In genomic region chr5:157542282-157542966, GRCh38 we compare ENCODE assay signal across 16 cellular contexts. TPM values are rescaled to one million over a fixed set of nuclear protein-coding genes. Genes with fewer than 3 reads are reported as not detected.
A peak's percentile ranks its signal among the peaks of the same experiment; 100 is the strongest.
DNase-seq lines count a peak whose midpoint lies in the region; ATAC-seq and TF ChIP-seq lines count a peak whose summit lies in the region.
"Had no signal": no experiment of that assay in that cellular context is flagged by ENCODE, and none has a peak within 500 bp of the region (broad histone marks: within the 10 kb centered on the region; RNA-seq: fewer than 3 reads in every experiment).

No MANE protein-coding gene starts in this region.

- H3K27me3 ChIP-seq in Peyer's patch: no peaks in the 10 kb centered on the region
- H3K27me3 ChIP-seq in gastroesophageal sphincter: no peaks in the 10 kb centered on the region
- H3K27me3 ChIP-seq in spleen (replicated peaks in 1 of 7): no peaks in the 10 kb centered on the region
- no peaks in the 10 kb centered on the region for H3K27me3 ChIP-seq in MG63
- H3K27me3 ChIP-seq: breast epithelium, suprapubic skin had no signal

- 51 to 52% methylated on average over 4 to 7 of the region's 14 CpGs for WGBS in gastroesophageal sphincter (ENCODE audit: low coverage in 1 of 2), 2 donors
- WGBS in spleen, 5 donors: 88 to 96% (median 93%) methylated on average over 14 of the region's 14 CpGs

- no peaks in the 10 kb centered on the region for H3K9me3 Mint-ChIP-seq in T-helper 1 cell treated with Interleukin-12 subunit alpha and Interleukin-12 subunit beta and Interleukin-4 antibody, amounts not matched to agents 30 μg/mL and 1 μg/mL, for 36 hours

- TF ChIP-seq CTCF in Peyer's patch (IDR thresholded peaks at IDR 0.05) (no peak), gastroesophageal sphincter (IDR thresholded peaks at IDR 0.05) (no peak), spleen (IDR thresholded peaks at IDR 0.05 in 8 of 11, conservative IDR thresholded peaks at IDR 0.05 in 3 of 11) (no peak)

- H3K27ac Mint-ChIP-seq in T-helper 1 cell treated with Interleukin-12 subunit alpha and Interleukin-12 subunit beta and Interleukin-4 antibody, amounts not matched to agents 30 μg/mL and 1 μg/mL, for 36 hours: peak overlapping the region; percentile 93

- TF ChIP-seq POLR2A in Peyer's patch (IDR thresholded peaks at IDR 0.05): no peak
- TF ChIP-seq POLR2A in gastroesophageal sphincter (IDR thresholded peaks at IDR 0.05): no peak
- no peak for TF ChIP-seq POLR2A in spleen (IDR thresholded peaks at IDR 0.05)

- no peaks in the 10 kb centered on the region for H3K27me3 Mint-ChIP-seq in T-helper 1 cell treated with Interleukin-12 subunit alpha and Interleukin-12 subunit beta and Interleukin-4 antibody, amounts not matched to agents 30 μg/mL and 1 μg/mL, for 36 hours (ENCODE audit: low read depth)

- H3K4me1 Mint-ChIP-seq in T-helper 1 cell treated with Interleukin-12 subunit alpha and Interleukin-12 subunit beta and Interleukin-4 antibody, amounts not matched to agents 30 μg/mL and 1 μg/mL, for 36 hours (ENCODE audit: low read depth): peaks cover 86% of the 10 kb centered on the region

- no peaks in the 10 kb centered on the region for H3K36me3 ChIP-seq in Peyer's patch
- H3K36me3 ChIP-seq in gastroesophageal sphincter: peaks cover 0 to 4% of the 10 kb centered on the region in 2 donors
- H3K36me3 ChIP-seq in spleen: peaks cover 0 to 5% (median 2%) of the 10 kb centered on the region in 6 donors
- H3K36me3 ChIP-seq in MG63: peaks cover 4% of the 10 kb centered on the region
- H3K36me3 ChIP-seq: breast epithelium, suprapubic skin had no signal

- no peak for TF ChIP-seq EP300 in gastroesophageal sphincter (IDR thresholded peaks at IDR 0.05)

- intact Hi-C loops in spleen (cut with DNase I; ENCODE audit: low total_unique reads): no loop called here

- H3K4me3 ChIP-seq in Peyer's patch: no peak overlapping the region
- H3K4me3 ChIP-seq in gastroesophageal sphincter: no peak overlapping the region
- no peak overlapping the region for H3K4me3 ChIP-seq in spleen
- H3K4me3 ChIP-seq in MG63: no peak overlapping the region
- H3K4me3 ChIP-seq: lung, suprapubic skin had no signal

- ATAC-seq in gastroesophageal sphincter: no peak

- H3K9me3 ChIP-seq in Peyer's patch (no peaks in the 10 kb centered on the region), gastroesophageal sphincter (no peaks in the 10 kb centered on the region), spleen (no peaks in the 10 kb centered on the region), MG63 (no peaks in the 10 kb centered on the region)
- H3K9me3 ChIP-seq: breast epithelium, suprapubic skin had no signal

- H3K4me3 Mint-ChIP-seq in T-helper 1 cell treated with Interleukin-12 subunit alpha and Interleukin-12 subunit beta and Interleukin-4 antibody, amounts not matched to agents 30 μg/mL and 1 μg/mL, for 36 hours: peak overlapping the region; percentile 73

- H3K36me3 Mint-ChIP-seq in T-helper 1 cell treated with Interleukin-12 subunit alpha and Interleukin-12 subunit beta and Interleukin-4 antibody, amounts not matched to agents 30 μg/mL and 1 μg/mL, for 36 hours (ENCODE audit: low read depth): peaks cover 61% of the 10 kb centered on the region

- DNase-seq in T-helper 1 cell (no peak), Peyer's patch (no peak), spleen (no peak), MG63 (no peak)
- DNase-seq in stimulated activated CD8-positive, alpha-beta memory T cell treated with anti-CD3 and anti-CD28 coated beads, Interleukin-4, amount 100 ng/mL, for 48 hours: no peak
- DNase-seq in stimulated activated CD4-positive, alpha-beta T cell treated with anti-CD3 and anti-CD28 coated beads, Interleukin-4, amount 100 ng/mL, for 4 hours: no peak
- DNase-seq: 8988T; activated naive CD4-positive, alpha-beta T cell treated with anti-CD3 and anti-CD28 coated beads, Interleukin-2, amount 50 U/mL, for 16 hours; effector CD4-positive, alpha-beta T cell; NCI-H1930; T-helper 9 cell had no signal

- peak overlapping the region; percentile 69 to 89 (median 80) for H3K27ac ChIP-seq in Peyer's patch
- peak overlapping the region; percentile 75 to 86 (median 84) for H3K27ac ChIP-seq in gastroesophageal sphincter
- peak overlapping the region; percentile 56 to 91 (median 80) for H3K27ac ChIP-seq in spleen
- H3K27ac ChIP-seq: suprapubic skin had no signal

- H3K4me1 ChIP-seq in Peyer's patch (peaks cover 0 to 51% (median 23%) of the 10 kb centered on the region in 4 donors), gastroesophageal sphincter (peaks cover 22 to 100% (median 39%) of the 10 kb centered on the region in 3 donors), spleen (peaks cover 45 to 100% (median 86%) of the 10 kb centered on the region in 6 donors)
- H3K4me1 ChIP-seq: breast epithelium had no signal

RNA-seq across cellular contexts. Expression of gene ADAM19, which starts 33.2 kb away (rescaled TPM):
- total RNA-seq in Peyer's patch: 10 to 100 TPM in 1 of 4 donors, 1 to 10 TPM in 3; 1.1 to 47.9 (median 5.4) TPM
- 10 to 100 TPM; 19.3 to 38.5 (median 31.2) TPM for total RNA-seq in gastroesophageal sphincter
- total RNA-seq in spleen: 10 to 100 TPM; 45.8 to 71.1 (median 52.9) TPM
- polyA plus RNA-seq in spleen: 10 to 100 TPM; 10.9 to 13.0 (median 11.5) TPM
- 10.6 and 16.4 TPM in 2 replicates for total RNA-seq in MG63 (2014; rRNA removed; shearing (Covaris generic); ENCODE audit: low replicate concordance)
